Comparison of ENCODE assay signal across 13 cellular contexts in genomic region chr2:234994340-234995321, GRCh38. TPM values are rescaled to one million over a fixed set of nuclear protein-coding genes. Genes with fewer than 3 reads are reported as not detected.
DNase-seq lines count a peak whose midpoint lies in the region; ATAC-seq and TF ChIP-seq lines count a peak whose summit lies in the region.
"Had no signal": no experiment of that assay in that cellular context is flagged by ENCODE, and none has a peak within 500 bp of the region (broad histone marks: within the 10 kb centered on the region; RNA-seq: fewer than 3 reads in every experiment).

No MANE protein-coding gene starts in this region.

- H4K91ac ChIP-seq in H9 (ENCODE audit: insufficient read length, low read depth, low read length), result peak overlapping the region; percentile 24

- H3K79me2 ChIP-seq in H9 (ENCODE audit: insufficient read depth, low read length), result peaks cover 13% of the 10 kb centered on the region; the same call in 1 of the 2 replicates

- peaks cover 68 to 76% of the 10 kb centered on the region in 2 experiments for H3K4me1 Mint-ChIP-seq in H9
- H3K4me1 Mint-ChIP-seq: activated T-helper 17 cell treated with anti-CD3 and anti-CD28 coated beads, Interleukin-2, amount 50 U/mL, for 72 hours had no signal

- no peak overlapping the region for H4K8ac ChIP-seq in H9 (replicated peaks; ENCODE audit: insufficient read length, low read depth, low read length)

- no peaks in the 10 kb centered on the region for H3K23me2 ChIP-seq in H9 (ENCODE audit: insufficient read length, low read depth, low read length, poor library complexity, severe bottlenecking)

- no peak for ATAC-seq in GM21381 (IDR thresholded peaks at IDR 0.05; ENCODE audit: unreplicated experiment)
- ATAC-seq: activated T-helper 17 cell treated with anti-CD3 and anti-CD28 coated beads, Interleukin-2, amount 50 U/mL, for 72 hours; stimulated activated naive CD8-positive, alpha-beta T cell treated with anti-CD3 and anti-CD28 coated beads, Interleukin-15, Interleukin-2, amounts not matched to agents 100 U/mL and 50 U/mL, for 24 hours had no signal

- H3K4me3 ChIP-seq in NT2/D1 (ENCODE audit: insufficient read length, low read depth) (no peak overlapping the region), iPS-18a (ENCODE audit: low read length) (no peak overlapping the region), prostate gland (no peak overlapping the region)
- H3K4me3 ChIP-seq: ascending aorta had no signal

- H3K4me3 Mint-ChIP-seq in H9, result no peak overlapping the region
- H3K4me3 Mint-ChIP-seq: activated T-helper 17 cell treated with anti-CD3 and anti-CD28 coated beads, Interleukin-2, amount 50 U/mL, for 72 hours; CD4-positive, alpha-beta memory T cell had no signal

- TF ChIP-seq POLR2A in prostate gland (IDR thresholded peaks at IDR 0.05), result no peak

- no peak overlapping the region for H3T11ph ChIP-seq in H9 (ENCODE audit: low read length)

- H2AK5ac ChIP-seq in H9 (ENCODE audit: insufficient read length, low read length), result no peak overlapping the region

- H2AFZ ChIP-seq in H9 (ENCODE audit: low read length), result no peak overlapping the region

- intact Hi-C loops in prostate gland (cut with DNase I), result no loop called here

- DNase-seq in H9 (no peak), NT2/D1 (ENCODE audit: low read depth, low spot score) (no peak), prostate gland (ENCODE audit: low spot score) (no peak), SHP77 treated with DMSO at 0.1 percent for 48 hours (lab: John Stamatoyannopoulos, UW) (no peak), NCI-H524 treated with DMSO at 0.1 percent for 48 hours (lab: John Stamatoyannopoulos, UW) (no peak), NCI-H1105 treated with DMSO at 0.1 percent for 48 hours (lab: John Stamatoyannopoulos, UW) (no peak)
- DNase-seq: activated CD4-positive, alpha-beta T cell treated with anti-CD3 and anti-CD28 coated beads, Interleukin-2, amount 50 U/mL, for 1 hour; CD4-positive, alpha-beta memory T cell; stimulated activated naive CD8-positive, alpha-beta T cell treated with anti-CD3 and anti-CD28 coated beads, Interleukin-15, Interleukin-2, amounts not matched to agents 100 U/mL and 50 U/mL, for 24 hours had no signal

- H3K36me3 ChIP-seq in NT2/D1 (ENCODE audit: insufficient read depth, insufficient read length, low read length) (peaks cover 74% of the 10 kb centered on the region), iPS-18a (ENCODE audit: control insufficient read depth, low read depth, low read length) (no peaks in the 10 kb centered on the region), prostate gland (no peaks in the 10 kb centered on the region)
- H3K36me3 ChIP-seq: ascending aorta had no signal

- no CpG with 5 or more reads among the region's 29 CpGs for WGBS in H9 (ENCODE audit: extremely low coverage, insufficient read length, low lambda C conversion rate)
- WGBS in prostate gland, result 78% methylated on average over 26 of the region's 29 CpGs

- H2BK12ac ChIP-seq in H9 (ENCODE audit: insufficient read length, low read depth, low read length), result peak overlapping the region; percentile 38

- no peaks in the 10 kb centered on the region for H3K9me3 ChIP-seq in H9 (ENCODE audit: control insufficient read depth, low read depth, low read length)
- no peaks in the 10 kb centered on the region for H3K9me3 ChIP-seq in NT2/D1 (ENCODE audit: insufficient read depth, low read length)
- H3K9me3 ChIP-seq in iPS-18a (ENCODE audit: control insufficient read depth, low read depth, low read length), result no peaks in the 10 kb centered on the region
- no peaks in the 10 kb centered on the region for H3K9me3 ChIP-seq in prostate gland
- H3K9me3 ChIP-seq: ascending aorta had no signal

- no peak for TF ChIP-seq CTCF in H9 (conservative IDR thresholded peaks at IDR 0.05)
- no peak for TF ChIP-seq CTCF in prostate gland (IDR thresholded peaks at IDR 0.05)

- no peak overlapping the region for H2BK20ac ChIP-seq in H9 (ENCODE audit: low read depth, low read length, poor library complexity, severe bottlenecking)

- H3K36me3 Mint-ChIP-seq in H9 (ENCODE audit: insufficient read depth in 1 of 3, low read depth in 3 of 3), result peaks cover 13 to 72% (median 45%) of the 10 kb centered on the region in 3 experiments; a peak in 6 of 7 replicates
- H3K36me3 Mint-ChIP-seq: CD4-positive, alpha-beta memory T cell had no signal

- no peaks in the 10 kb centered on the region for H3K9me3 Mint-ChIP-seq in H9
- H3K9me3 Mint-ChIP-seq: activated T-helper 17 cell treated with anti-CD3 and anti-CD28 coated beads, Interleukin-2, amount 50 U/mL, for 72 hours had no signal

- peak overlapping the region; percentile 16 for H3K18ac ChIP-seq in H9 (ENCODE audit: insufficient read length, low read depth, low read length)

- H3K79me1 ChIP-seq in H9 (ENCODE audit: insufficient read depth, low read depth, low read length, poor library complexity, severe bottlenecking), result no peaks in the 10 kb centered on the region

- H3K4me1 ChIP-seq in H9 (ENCODE audit: insufficient read depth, low read length), result peaks cover 8% of the 10 kb centered on the region; the same call in 1 of the 2 replicates
- peaks cover 42% of the 10 kb centered on the region for H3K4me1 ChIP-seq in NT2/D1 (ENCODE audit: insufficient read depth, insufficient read length)
- peaks cover 40% of the 10 kb centered on the region for H3K4me1 ChIP-seq in iPS-18a (ENCODE audit: control insufficient read depth, low read depth, low read length)
- peaks cover 25% of the 10 kb centered on the region for H3K4me1 ChIP-seq in prostate gland (replicated peaks)

- no peak overlapping the region for H2BK15ac ChIP-seq in H9 (ENCODE audit: low read depth, low read length)

- H2BK120ac ChIP-seq in H9 (ENCODE audit: low read depth, low read length, poor library complexity, severe bottlenecking), result no peak overlapping the region

- no peak overlapping the region for H4K5ac ChIP-seq in H9 (ENCODE audit: insufficient read length, low read depth, low read length)

- H3K56ac ChIP-seq in H9 (ENCODE audit: insufficient read length, low read depth, low read length), result no peak overlapping the region

- no peak overlapping the region for H3K23ac ChIP-seq in H9 (ENCODE audit: insufficient read length, low read depth, low read length)

- no peaks in the 10 kb centered on the region for H4K20me1 ChIP-seq in H9 (ENCODE audit: control insufficient read depth, insufficient read depth, insufficient read length)

- no peak overlapping the region for H2BK5ac ChIP-seq in H9 (ENCODE audit: insufficient read length, low read length)

- H3K27me3 ChIP-seq in H9 (ENCODE audit: insufficient read depth, low read length) (no peaks in the 10 kb centered on the region), NT2/D1 (ENCODE audit: insufficient read depth, insufficient read length) (no peaks in the 10 kb centered on the region), iPS-18a (ENCODE audit: control insufficient read depth, insufficient read depth, low read length) (no peaks in the 10 kb centered on the region), prostate gland (replicated peaks; ENCODE audit: insufficient read depth) (no peaks in the 10 kb centered on the region)
- H3K27me3 ChIP-seq: ascending aorta had no signal

- H3K27ac Mint-ChIP-seq in H9, result peak overlapping the region; percentile 15 to 98 (median 94); a peak in 5 of 7 replicates
- H3K27ac Mint-ChIP-seq: activated T-helper 17 cell treated with anti-CD3 and anti-CD28 coated beads, Interleukin-2, amount 50 U/mL, for 72 hours; CD4-positive, alpha-beta memory T cell had no signal

- no peak overlapping the region for H3K4ac ChIP-seq in H9 (ENCODE audit: low read depth, low read length)

- H3K4me2 ChIP-seq in H9 (ENCODE audit: insufficient read depth, insufficient read length, low read length), result no peak overlapping the region

- H3K27me3 Mint-ChIP-seq in H9 (ENCODE audit: low read depth), result no peaks in the 10 kb centered on the region

- H3K27ac ChIP-seq in H9 (ENCODE audit: insufficient read length, low read depth, low read length) (no peak overlapping the region), iPS-18a (ENCODE audit: low read length) (no peak overlapping the region), prostate gland (peak overlapping the region; percentile 59 to 71)

- H3K14ac ChIP-seq in H9 (ENCODE audit: insufficient read depth, low read length), result peak overlapping the region; percentile 38

- H3K9ac ChIP-seq in H9 (ENCODE audit: extremely low read depth, insufficient read length, low read length) (no peak overlapping the region), NT2/D1 (ENCODE audit: insufficient read length, low read depth) (peak overlapping the region; percentile 68), iPS-18a (ENCODE audit: low read length) (peak overlapping the region; percentile 7)

RNA-seq across cellular contexts. Expression of gene SH3BP4, which starts 42.8 kb away (rescaled TPM):
- total RNA-seq in H9 (2021), result 88.5 and 93.8 TPM in 2 replicates
- 100 to 1,000 TPM in 1 of 2 donors, 10 to 100 TPM in 1; 86.7 to 134 TPM for total RNA-seq in prostate gland
- total RNA-seq: activated T-helper 17 cell treated with anti-CD3 and anti-CD28 coated beads, Interleukin-2, amount 50 U/mL, for 72 hours had no signal

Comparison
In these comparisons a context has a peak if more than half of its experiments do, and no peak if none do; other contexts are left out.
1. H3K27ac ChIP-seq: peak in prostate gland (2 of 2); none in H9 (single experiment) and iPS-18a (single experiment).